15 cellular contexts compared by ENCODE assay signal in the genomic region with DNA sequence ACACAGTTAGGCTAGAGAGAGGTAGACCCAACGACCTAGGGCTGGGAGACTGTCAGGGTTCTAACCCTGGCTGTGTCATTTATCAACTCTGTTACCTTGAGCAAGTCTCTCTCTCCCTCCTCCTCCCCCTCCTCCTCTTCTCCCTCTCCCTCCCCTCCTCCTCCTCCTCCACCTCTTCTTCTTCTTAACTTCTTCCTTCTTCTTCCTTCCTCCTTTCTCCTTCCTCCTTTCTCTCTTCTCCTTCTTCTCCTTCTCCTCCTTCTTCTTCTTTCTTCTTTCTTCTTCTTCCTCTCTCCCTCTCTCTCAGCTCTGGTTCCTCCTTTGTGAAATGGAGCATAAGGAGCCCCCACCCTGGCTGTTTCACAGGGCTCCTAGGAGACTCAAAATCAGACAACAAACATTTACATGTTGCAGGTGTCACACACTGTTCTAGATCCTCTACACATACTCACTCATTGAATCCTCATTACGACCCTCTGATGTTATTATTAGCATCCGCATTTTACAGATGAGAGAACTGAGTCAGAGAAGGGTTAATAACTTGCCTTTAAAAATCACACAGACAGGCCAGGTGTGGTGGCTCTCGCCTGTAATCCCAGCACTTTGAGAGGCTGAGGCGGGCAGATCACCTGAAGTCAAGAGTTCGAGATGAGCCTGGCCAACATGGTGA. TPM values are rescaled to one million over a fixed set of nuclear protein-coding genes. Genes with fewer than 3 reads are reported as not detected.
DNase-seq lines count a peak whose midpoint lies in the region; ATAC-seq and TF ChIP-seq lines count a peak whose summit lies in the region.
"Had no signal": no experiment of that assay in that cellular context is flagged by ENCODE, and none has a peak within 500 bp of the region (broad histone marks: within the 10 kb centered on the region; RNA-seq: fewer than 3 reads in every experiment).

No MANE protein-coding gene starts in this region.

- no peak for DNase-seq in CD14-positive monocyte (ENCODE audit: low spot score)
- DNase-seq in T-helper 17 cell = no peak
- DNase-seq in naive B cell = peak; percentile 27
- DNase-seq in inferior parietal cortex (ENCODE audit: extremely low spot score) = no peak
- DNase-seq in Kasumi-1 (lab: John Stamatoyannopoulos, UW) = no peak
- DNase-seq: colonic mucosa; esophagus squamous epithelium; NCI-H2107; stimulated activated CD4-positive, alpha-beta T cell treated with anti-CD3 and anti-CD28 coated beads, Interleukin-1b, Interleukin-23, amount 100 ng/mL, for 48 hours; transverse colon had no signal

- TF ChIP-seq CTCF in CD14-positive monocyte (IDR thresholded peaks at IDR 0.05) = no peak
- TF ChIP-seq CTCF in DOHH2 (IDR thresholded peaks at IDR 0.05; ENCODE audit: low read depth, low read length, poor library complexity, severe bottlenecking) = no peak

- H3F3A ChIP-seq in DOHH2 (ENCODE audit: control insufficient read depth, insufficient read depth) = peaks cover 21% of the 10 kb centered on the region

- intact Hi-C loops in CD14-positive monocyte (cut with micrococcal nuclease) = no loop called here

- H3K4me3 ChIP-seq in DOHH2 (ENCODE audit: low read length) = peak overlapping the region; percentile 72

- H3K4me3 Mint-ChIP-seq in CD14-positive monocyte (peak overlapping the region; percentile 80 to 93), T-helper 17 cell (peak overlapping the region; percentile 68), naive B cell (peak overlapping the region; percentile 31 to 92 (median 86))

- H3K9me3 Mint-ChIP-seq in CD14-positive monocyte (peaks cover 0 to 6% (median 2%) of the 10 kb centered on the region in 7 donors), naive B cell (no peaks in the 10 kb centered on the region)

- H3K9me3 ChIP-seq in DOHH2 (ENCODE audit: control insufficient read depth, insufficient read depth, low read length) (no peaks in the 10 kb centered on the region), T-helper 17 cell (ENCODE audit: control insufficient read depth, low read length, poor library complexity, severe bottlenecking) (no peaks in the 10 kb centered on the region)
- H3K9me3 ChIP-seq: colonic mucosa, esophagus squamous epithelium, transverse colon had no signal

- H3K27ac Mint-ChIP-seq in CD14-positive monocyte (peak overlapping the region in 6 of 7 donors; percentile 19 to 92 (median 84)), T-helper 17 cell (peak overlapping the region; percentile 49), naive B cell (peak overlapping the region in 5 of 6 donors; percentile 12 to 95 (median 79))

- no peaks in the 10 kb centered on the region for H3K9me2 ChIP-seq in DOHH2 (replicated peaks; ENCODE audit: control insufficient read depth, low read length)

- H3K79me2 ChIP-seq in DOHH2 (ENCODE audit: control insufficient read depth, low read length) = no peaks in the 10 kb centered on the region

- peaks cover 46% of the 10 kb centered on the region for H3K4me1 ChIP-seq in DOHH2 (ENCODE audit: control insufficient read depth, low read length)

- no peaks in the 10 kb centered on the region for H3K36me3 ChIP-seq in DOHH2 (ENCODE audit: control insufficient read depth, low read length)
- H3K36me3 ChIP-seq: colonic mucosa, esophagus squamous epithelium, transverse colon had no signal

- H3K4me2 ChIP-seq in DOHH2 (ENCODE audit: low read length) = peak overlapping the region; percentile 72

- H4K20me1 ChIP-seq in DOHH2 (ENCODE audit: control insufficient read depth, insufficient read depth, low read depth, low read length) = no peaks in the 10 kb centered on the region

- peaks cover 10 to 15% of the 10 kb centered on the region in 2 donors for H3K36me3 Mint-ChIP-seq in CD14-positive monocyte
- H3K36me3 Mint-ChIP-seq in T-helper 17 cell (ENCODE audit: low read depth) = no peaks in the 10 kb centered on the region
- no peaks in the 10 kb centered on the region for H3K36me3 Mint-ChIP-seq in naive B cell

- H3K4me1 Mint-ChIP-seq in CD14-positive monocyte (peaks cover 47% of the 10 kb centered on the region), T-helper 17 cell (peaks cover 18% of the 10 kb centered on the region), naive B cell (peaks cover 27 to 46% (median 39%) of the 10 kb centered on the region in 3 donors)

- H3K27me3 Mint-ChIP-seq in CD14-positive monocyte (ENCODE audit: low read depth in 3 of 3) (peaks cover 32 to 58% (median 35%) of the 10 kb centered on the region in 3 donors), T-helper 17 cell (no peaks in the 10 kb centered on the region), naive B cell (peaks cover 22 to 45% (median 34%) of the 10 kb centered on the region in 3 donors)

- ATAC-seq in T-helper 17 cell (no peak), naive B cell (ENCODE audit: low read depth in 2 of 2) (peak; percentile 44 to 46), HG03108 (IDR thresholded peaks at IDR 0.05; ENCODE audit: unreplicated experiment) (no peak), GM18520 (IDR thresholded peaks at IDR 0.05; ENCODE audit: unreplicated experiment) (no peak)
- ATAC-seq: GM12878 had no signal

- peaks cover 10% of the 10 kb centered on the region for H3K27me3 ChIP-seq in DOHH2 (ENCODE audit: control insufficient read depth, low read length)

- H3K27ac ChIP-seq in DOHH2 (ENCODE audit: low read depth, low read length) = peak overlapping the region; percentile 80
- H3K27ac ChIP-seq: colonic mucosa, esophagus squamous epithelium, transverse colon had no signal

RNA-seq across cellular contexts. Expression of gene KCNH3, which starts 2.2 kb away (rescaled TPM):
- polyA plus RNA-seq in CD14-positive monocyte (1 to 10 TPM; 1.3 to 3.3 TPM), naive B cell (ENCODE audit: low read depth in 6 of 6) (under 1 TPM in 3 of 6 donors, not detected in 3; 0.09 to 0.33 (median 0.18) TPM)
- 1 to 10 TPM; 2.7 to 3.1 TPM for total RNA-seq in T-helper 17 cell
- total RNA-seq: MCF 10A had no signal

RNA-seq across cellular contexts. Expression of gene MCRS1, which starts 31.3 kb away (rescaled TPM):
- polyA plus RNA-seq in CD14-positive monocyte (10 to 100 TPM; 50.3 to 52.3 TPM), naive B cell (ENCODE audit: low read depth in 6 of 6) (10 to 100 TPM; 41.5 to 54.5 (median 51.1) TPM)
- 10 to 100 TPM; 78.0 to 92.2 TPM for total RNA-seq in T-helper 17 cell

Comparison
In these comparisons a context has a peak if more than half of its experiments do, and no peak if none do; other contexts are left out.
1. ATAC-seq: peak in naive B cell (2 of 2); none in T-helper 17 cell (single experiment), HG03108 (single experiment) and GM18520 (single experiment).
2. Peak in every context shown above with its lines, with median percentiles within 50 percentile points of each other: H3K27ac Mint-ChIP-seq and H3K4me3 Mint-ChIP-seq.